In genomic region chr6:25717856-25718740, GRCh38 we compare ENCODE assay signal across 9 cellular contexts. TPM values are rescaled to one million over a fixed set of nuclear protein-coding genes. Genes with fewer than 3 reads are reported as not detected.
A peak's percentile ranks its signal among the peaks of the same experiment; 100 is the strongest.
DNase-seq lines count a peak whose midpoint lies in the region; ATAC-seq and TF ChIP-seq lines count a peak whose summit lies in the region.
"Had no signal": no experiment of that assay in that cellular context is flagged by ENCODE, and none has a peak within 500 bp of the region (broad histone marks: within the 10 kb centered on the region; RNA-seq: fewer than 3 reads in every experiment).

No MANE protein-coding gene starts in this region.

- H4K20me1 ChIP-seq in MM.1S (ENCODE audit: insufficient read depth, low read length), result no peaks in the 10 kb centered on the region

- ATAC-seq in HG03175 (IDR thresholded peaks at IDR 0.05; ENCODE audit: unreplicated experiment), result no peak
- no peak for ATAC-seq in GM21423 (IDR thresholded peaks at IDR 0.05; ENCODE audit: unreplicated experiment)
- no peak for ATAC-seq in GM18502 (IDR thresholded peaks at IDR 0.05; ENCODE audit: poor library complexity, unreplicated experiment)

- no peaks in the 10 kb centered on the region for H3K9me2 ChIP-seq in MM.1S (replicated peaks; ENCODE audit: insufficient read depth, low read length)

- no peaks in the 10 kb centered on the region for H3K27me3 ChIP-seq in MM.1S (replicated peaks; ENCODE audit: insufficient read depth, low read length)

- no peak overlapping the region for H3K4me2 ChIP-seq in MM.1S (ENCODE audit: low read depth, low read length)

- H2AFZ ChIP-seq in MM.1S (ENCODE audit: low read length), result no peak overlapping the region

- H3K9ac ChIP-seq in MM.1S (ENCODE audit: low read length), result no peak overlapping the region

- H3K79me2 ChIP-seq in MM.1S (ENCODE audit: low read length), result no peaks in the 10 kb centered on the region

- no peaks in the 10 kb centered on the region for H3K9me3 ChIP-seq in MM.1S (replicated peaks; ENCODE audit: insufficient read depth, low read length)

- H3F3A ChIP-seq in MM.1S (ENCODE audit: insufficient read depth, low read length), result no peaks in the 10 kb centered on the region

- H3K27ac ChIP-seq in MM.1S (ENCODE audit: low read length), result no peak overlapping the region

- TF ChIP-seq CTCF in MM.1S (IDR thresholded peaks at IDR 0.05; ENCODE audit: low read length), result peak; percentile 51

- no peaks in the 10 kb centered on the region for H3K4me1 ChIP-seq in MM.1S (ENCODE audit: low read length)

- no peaks in the 10 kb centered on the region for H3K36me3 ChIP-seq in MM.1S (replicated peaks; ENCODE audit: insufficient read depth, low read length)

- no peak overlapping the region for H3K4me3 ChIP-seq in MM.1S (ENCODE audit: low read length)

- DNase-seq in EH (ENCODE audit: low read depth), result peak; percentile 46
- peak; percentile 48 for DNase-seq in MM.1S
- peak; percentile 8 for DNase-seq in SW480 (ENCODE audit: low spot score)
- peak; percentile 32 for DNase-seq in iPS-NIHi11 (ENCODE audit: low spot score)
- DNase-seq in mesenteric fat pad (ENCODE audit: low spot score), result no peak

RNA-seq across cellular contexts. Expression of gene SLC17A4, which starts 36.4 kb away (rescaled TPM):
- total RNA-seq in mesenteric fat pad, result 0.10 TPM
- total RNA-seq: T-helper 2 cell treated with Interferon-gamma antibody and Interleukin-4, amounts not matched to agents 100 ng/mL and 5 ng/mL, for 36 hours had no signal
